5 cellular contexts compared by ENCODE assay signal in genomic region chr7:66917904-66918303, GRCh38. TPM values are rescaled to one million over a fixed set of nuclear protein-coding genes. Genes with fewer than 3 reads are reported as not detected.
DNase-seq lines count a peak whose midpoint lies in the region; ATAC-seq and TF ChIP-seq lines count a peak whose summit lies in the region.
"Not testable (repeated sequence)": the region's sequence is repeated elsewhere in the genome, so short reads cannot be mapped to it uniquely, and the experiment has no call there.

No MANE protein-coding gene starts in this region.

- H3K36me3 ChIP-seq in right lobe of liver; osteoblast (ENCODE audit: insufficient read depth, low read length); gastrocnemius medialis; tibial artery: not testable (repeated sequence)

- not testable (repeated sequence) for H3K9me3 ChIP-seq in right lobe of liver; osteoblast (ENCODE audit: low read depth, low read length); gastrocnemius medialis; tibial artery

- peaks cover 19% of the 10 kb centered on the region for H3K79me2 ChIP-seq in osteoblast (ENCODE audit: insufficient read depth, low read length)

- not testable (repeated sequence) for H3K27me3 ChIP-seq in right lobe of liver; osteoblast (ENCODE audit: insufficient read depth, low read length); gastrocnemius medialis; tibial artery

- WGBS in right lobe of liver (ENCODE audit: insufficient coverage, low coverage, low lambda C conversion rate, missing lambda C conversion rate) = 31% methylated on average over 7 of the region's 7 CpGs

- H4K20me1 ChIP-seq in osteoblast (ENCODE audit: insufficient read depth, low read length) = not testable (repeated sequence)

- H2AFZ ChIP-seq in osteoblast (ENCODE audit: low read length) = peak overlapping the region; percentile 4

- not testable (repeated sequence) for TF ChIP-seq CTCF in right lobe of liver (IDR thresholded peaks at IDR 0.05); osteoblast (IDR thresholded peaks at IDR 0.05; ENCODE audit: extremely low read depth, low read depth, low read length); gastrocnemius medialis (IDR thresholded peaks at IDR 0.05 in 4 of 5, conservative IDR thresholded peaks at IDR 0.05 in 1 of 5); tibial artery (IDR thresholded peaks at IDR 0.05)

- ATAC-seq in left lobe of liver (peak; percentile 60), right lobe of liver (peak; percentile 21 to 63 (median 48))
- ATAC-seq in gastrocnemius medialis = not testable (repeated sequence)

- intact Hi-C loops in right lobe of liver (cut with DNase I); gastrocnemius medialis (cut with DNase I; ENCODE audit: low total_unique reads); tibial artery (cut with DNase I; ENCODE audit: low total_unique reads): not testable (repeated sequence)

- not testable (repeated sequence) for H3K4me2 ChIP-seq in osteoblast (ENCODE audit: insufficient read depth, low read length)

- DNase-seq in left lobe of liver (ENCODE audit: low spot score) (peak; percentile 54), osteoblast (ENCODE audit: insufficient read length, low spot score, missing footprints) (peak; percentile 11)
- DNase-seq in right lobe of liver, gastrocnemius medialis, tibial artery: not testable (repeated sequence)

- in situ Hi-C loops in gastrocnemius medialis (cut with MboI; ENCODE audit: low sequenced_read_pairs in 4 of 4) = loop anchor here in 1 of 4 donors (5.0 kb wide), 1 partner anchor 66 kb away; no protein-coding TSS in a partner anchor

- H3K4me1 ChIP-seq in right lobe of liver (peaks cover 0 to 20% (median 5%) of the 10 kb centered on the region in 4 donors), osteoblast (ENCODE audit: insufficient read depth, low read length) (peaks cover 15% of the 10 kb centered on the region), gastrocnemius medialis (peaks cover 23 to 31% of the 10 kb centered on the region in 2 donors), tibial artery (peaks cover 0 to 26% (median 10%) of the 10 kb centered on the region in 4 donors)

- H3K27ac ChIP-seq in right lobe of liver = peak overlapping the region in 1 of 3 donors; percentile 64
- H3K27ac ChIP-seq in osteoblast (ENCODE audit: low read depth, low read length) = not testable (repeated sequence)
- H3K27ac ChIP-seq in gastrocnemius medialis = peak overlapping the region; percentile 5 to 70 (median 56)
- peak overlapping the region; percentile 18 to 51 for H3K27ac ChIP-seq in tibial artery

- H3K4me3 ChIP-seq in right lobe of liver = peak overlapping the region in 2 of 3 donors; percentile 8 to 12
- not testable (repeated sequence) for H3K4me3 ChIP-seq in osteoblast (ENCODE audit: insufficient read depth, low read length); gastrocnemius medialis; tibial artery

- not testable (repeated sequence) for TF ChIP-seq POLR2A in right lobe of liver (IDR thresholded peaks at IDR 0.05); gastrocnemius medialis (IDR thresholded peaks at IDR 0.05)

RNA-seq across cellular contexts. Expression of gene TMEM248, which starts 3.1 kb away (rescaled TPM):
- total RNA-seq in left lobe of liver = 60.2 TPM
- 10 to 100 TPM; 53.3 to 76.5 (median 63.2) TPM for total RNA-seq in right lobe of liver
- 118 and 131 TPM in 2 replicates for total RNA-seq in osteoblast
- total RNA-seq in gastrocnemius medialis = 10 to 100 TPM; 53.2 to 65.9 (median 60.3) TPM
